Comparison of ENCODE assay signal across 19 cellular contexts in genomic region chr1:20882837-20883236, GRCh38.
DNase-seq lines count a peak whose midpoint lies in the region; ATAC-seq, FAIRE-seq and TF ChIP-seq lines count a peak whose summit lies in the region.
"Had no signal": no experiment of that assay in that cellular context is flagged by ENCODE, and none has a peak within 500 bp of the region (broad histone marks: within the 10 kb centered on the region; RNA-seq: fewer than 3 reads in every experiment).

No MANE protein-coding gene starts in this region.

- TF ChIP-seq CTCF in HFFc6 (IDR thresholded peaks at IDR 0.05) (no peak), astrocyte (IDR thresholded peaks at IDR 0.05; ENCODE audit: insufficient read depth, low read depth, low read length) (no peak), HepG2 (CRISPR knock-in tag; IDR thresholded peaks at IDR 0.05) (no peak), progenitor cell of endocrine pancreas (IDR thresholded peaks at IDR 0.05; ENCODE audit: unreplicated experiment) (no peak)

- H3K4ac ChIP-seq in neuronal stem cell (ENCODE audit: low read length) = no peak overlapping the region

- DNase-seq in HFFc6 (no peak), astrocyte (ENCODE audit: low read depth) (no peak), HepG2 (ENCODE audit: low spot score) (no peak), progenitor cell of endocrine pancreas (ENCODE audit: low spot score, unreplicated experiment) (no peak), neuronal stem cell (ENCODE audit: low spot score) (no peak)
- DNase-seq in stimulated activated naive B cell treated with anti-CD40 and anti-IgM and Interleukin-4, amounts not matched to agents 10 μg/mL and 1 μg/mL and 100 μg/mL, for 72 hours = no peak
- no peak for DNase-seq in CD8-positive, alpha-beta memory T cell
- DNase-seq: Calu3; CD4-positive, CD25-positive, alpha-beta regulatory T cell; Kasumi-1; NCI-H1105; NCI-H187 treated with DMSO at 0.1 percent for 48 hours; NCI-H345; NCI-H69; SHP77 treated with DMSO at 0.1 percent for 48 hours had no signal

- H2BK5ac ChIP-seq in neuronal stem cell (ENCODE audit: low read length) = no peak overlapping the region

- no peak overlapping the region for H3K23ac ChIP-seq in neuronal stem cell (ENCODE audit: low read depth, low read length, poor library complexity)

- H3K27me3 Mint-ChIP-seq in HFFc6 (ENCODE audit: insufficient read depth) (no peaks in the 10 kb centered on the region), astrocyte (ENCODE audit: low read depth, unreplicated experiment) (no peaks in the 10 kb centered on the region), progenitor cell of endocrine pancreas (no peaks in the 10 kb centered on the region)
- no peaks in the 10 kb centered on the region for H3K27me3 Mint-ChIP-seq in stimulated activated naive B cell treated with anti-CD40 and anti-IgM and Interleukin-4, amounts not matched to agents 10 μg/mL and 1 μg/mL and 100 μg/mL, for 72 hours
- no peaks in the 10 kb centered on the region for H3K27me3 Mint-ChIP-seq in CD8-positive, alpha-beta memory T cell
- H3K27me3 Mint-ChIP-seq: B cell; CD4-positive, CD25-positive, alpha-beta regulatory T cell; IgD-negative memory B cell had no signal

- POLR2A ChIA-PET in HepG2 (lab: Yijun Ruan, JAX) = no interaction called here
- POLR2A ChIA-PET in CD8-positive, alpha-beta memory T cell (lab: Charles Lee) = no interaction called here

- no peak overlapping the region for H3K14ac ChIP-seq in neuronal stem cell (ENCODE audit: low read length)

- no peaks in the 10 kb centered on the region for H3K4me1 ChIP-seq in astrocyte (ENCODE audit: insufficient read depth, low read length)
- H3K4me1 ChIP-seq in HepG2 (ENCODE audit: insufficient read depth, low read length) = peaks cover 36% of the 10 kb centered on the region
- H3K4me1 ChIP-seq in CD8-positive, alpha-beta memory T cell (ENCODE audit: insufficient read depth, low read length) = no peaks in the 10 kb centered on the region
- H3K4me1 ChIP-seq in neuronal stem cell (ENCODE audit: control insufficient read depth in 2 of 2, insufficient read depth in 1 of 2, low read depth in 1 of 2, low read length in 2 of 2) = peaks cover 0 to 2% of the 10 kb centered on the region in 2 donors
- H3K4me1 ChIP-seq: HAP-1 had no signal

- no peak overlapping the region for H3K4me3 Mint-ChIP-seq in HFFc6
- H3K4me3 Mint-ChIP-seq in astrocyte (ENCODE audit: unreplicated experiment) = no peak overlapping the region
- H3K4me3 Mint-ChIP-seq in stimulated activated naive B cell treated with anti-CD40 and anti-IgM and Interleukin-4, amounts not matched to agents 10 μg/mL and 1 μg/mL and 100 μg/mL, for 72 hours = no peak overlapping the region
- no peak overlapping the region for H3K4me3 Mint-ChIP-seq in progenitor cell of endocrine pancreas (ENCODE audit: low read depth)
- no peak overlapping the region for H3K4me3 Mint-ChIP-seq in CD8-positive, alpha-beta memory T cell
- H3K4me3 Mint-ChIP-seq: B cell; CD4-positive, CD25-positive, alpha-beta regulatory T cell; IgD-negative memory B cell had no signal

- no peak for TF ChIP-seq POLR2A in HepG2 (IDR thresholded peaks at IDR 0.05; ENCODE audit: insufficient read depth in 1 of 2, low read depth in 2 of 2, low read length in 2 of 2)

- H3K4me3 ChIP-seq in astrocyte (ENCODE audit: insufficient read depth, low read depth, low read length) = no peak overlapping the region
- H3K4me3 ChIP-seq in HepG2 (replicated peaks in 1 of 3; ENCODE audit: insufficient read depth in 1 of 3, low read depth in 2 of 3, low read length in 3 of 3) = no peak overlapping the region
- H3K4me3 ChIP-seq in CD8-positive, alpha-beta memory T cell (ENCODE audit: low read length) = no peak overlapping the region
- H3K4me3 ChIP-seq in neuronal stem cell (ENCODE audit: low read length in 2 of 2) = no peak overlapping the region
- H3K4me3 ChIP-seq: HAP-1 had no signal

- H4K8ac ChIP-seq in neuronal stem cell (ENCODE audit: low read depth, low read length) = no peak overlapping the region

- H3K4me2 ChIP-seq in astrocyte (ENCODE audit: low read length) (no peak overlapping the region), HepG2 (ENCODE audit: low read depth, low read length) (no peak overlapping the region), neuronal stem cell (ENCODE audit: insufficient read depth, low read length, poor library complexity, severe bottlenecking) (no peak overlapping the region)

- H3K9ac ChIP-seq in astrocyte (ENCODE audit: low read length) (no peak overlapping the region), HepG2 (ENCODE audit: insufficient read depth, low read depth, low read length) (no peak overlapping the region), neuronal stem cell (ENCODE audit: low read depth, low read length, poor library complexity) (no peak overlapping the region)

- no peak overlapping the region for H3K27ac ChIP-seq in astrocyte (ENCODE audit: low read depth, low read length)
- H3K27ac ChIP-seq in HepG2 (ENCODE audit: extremely low read length, insufficient read depth, low read length) = no peak overlapping the region
- no peak overlapping the region for H3K27ac ChIP-seq in CD8-positive, alpha-beta memory T cell (ENCODE audit: low read depth, low read length)
- no peak overlapping the region for H3K27ac ChIP-seq in neuronal stem cell (replicated peaks; ENCODE audit: low read length)

- H2AFZ ChIP-seq in astrocyte (ENCODE audit: low read depth, low read length) (no peak overlapping the region), HepG2 (ENCODE audit: low read length) (no peak overlapping the region), neuronal stem cell (ENCODE audit: low read length) (no peak overlapping the region)

- no peak overlapping the region for H4K91ac ChIP-seq in neuronal stem cell (ENCODE audit: low read depth, low read length, poor library complexity)

- H2BK15ac ChIP-seq in neuronal stem cell (ENCODE audit: low read length) = no peak overlapping the region

- CTCF ChIA-PET in HepG2 (lab: Yijun Ruan, JAX; ENCODE audit: low intra/inter-chr PET ratio, low total read pairs) = no interaction called here
- CTCF ChIA-PET in CD8-positive, alpha-beta memory T cell (lab: Charles Lee) = no interaction called here

- 86% methylated on average over 5 of the region's 5 CpGs for WGBS in HepG2 (ENCODE audit: low lambda C conversion rate)
- no CpG with 5 or more reads among the region's 5 CpGs for WGBS in neuronal stem cell (ENCODE audit: extremely low coverage in 2 of 2, insufficient read length in 2 of 2, insufficient replicate concordance in 1 of 2), 2 donors

- H3K27ac Mint-ChIP-seq in HFFc6 (peak overlapping the region; percentile 43), astrocyte (ENCODE audit: unreplicated experiment) (peak overlapping the region; percentile 91), progenitor cell of endocrine pancreas (no peak overlapping the region)
- peak overlapping the region; percentile 70 for H3K27ac Mint-ChIP-seq in stimulated activated naive B cell treated with anti-CD40 and anti-IgM and Interleukin-4, amounts not matched to agents 10 μg/mL and 1 μg/mL and 100 μg/mL, for 72 hours
- H3K27ac Mint-ChIP-seq in CD8-positive, alpha-beta memory T cell = no peak overlapping the region
- H3K27ac Mint-ChIP-seq: B cell, IgD-negative memory B cell had no signal

- TF ChIP-seq RAD21 in HepG2 (CRISPR knock-in tag; IDR thresholded peaks at IDR 0.05) = no peak

- ATAC-seq in HepG2 = no peak
- ATAC-seq in stimulated activated naive B cell treated with anti-CD40 and anti-IgM and Interleukin-4, amounts not matched to agents 10 μg/mL and 1 μg/mL and 100 μg/mL, for 72 hours (replicated peaks) = no peak

- H3K4me1 Mint-ChIP-seq in HFFc6 (ENCODE audit: low read depth) = peaks cover 23% of the 10 kb centered on the region
- peaks cover 17% of the 10 kb centered on the region for H3K4me1 Mint-ChIP-seq in astrocyte (ENCODE audit: low read depth, unreplicated experiment)
- H3K4me1 Mint-ChIP-seq in stimulated activated naive B cell treated with anti-CD40 and anti-IgM and Interleukin-4, amounts not matched to agents 10 μg/mL and 1 μg/mL and 100 μg/mL, for 72 hours = peaks cover 0 to 6% of the 10 kb centered on the region in 2 donors
- peaks cover 17% of the 10 kb centered on the region for H3K4me1 Mint-ChIP-seq in progenitor cell of endocrine pancreas (ENCODE audit: low read depth)
- H3K4me1 Mint-ChIP-seq in CD8-positive, alpha-beta memory T cell = no peaks in the 10 kb centered on the region
- H3K4me1 Mint-ChIP-seq: B cell; CD4-positive, CD25-positive, alpha-beta regulatory T cell had no signal

- H3K36me3 Mint-ChIP-seq in HFFc6 (ENCODE audit: low read depth) = peaks cover 31% of the 10 kb centered on the region
- peaks cover 11% of the 10 kb centered on the region for H3K36me3 Mint-ChIP-seq in astrocyte (ENCODE audit: low read depth, unreplicated experiment)
- peaks cover 35 to 52% of the 10 kb centered on the region in 2 donors for H3K36me3 Mint-ChIP-seq in stimulated activated naive B cell treated with anti-CD40 and anti-IgM and Interleukin-4, amounts not matched to agents 10 μg/mL and 1 μg/mL and 100 μg/mL, for 72 hours
- peaks cover 16% of the 10 kb centered on the region for H3K36me3 Mint-ChIP-seq in progenitor cell of endocrine pancreas (ENCODE audit: insufficient read depth)
- peaks cover 0 to 31% (median 15%) of the 10 kb centered on the region in 3 donors for H3K36me3 Mint-ChIP-seq in CD8-positive, alpha-beta memory T cell

- H2BK12ac ChIP-seq in neuronal stem cell (ENCODE audit: low read length) = no peak overlapping the region

- BruUV-seq in HepG2 (replicated peaks; lab: Mats Ljungman, UMichigan) = no TSS peak

- H2AK5ac ChIP-seq in neuronal stem cell (ENCODE audit: low read depth, low read length) = no peak overlapping the region

- no peak overlapping the region for H3K18ac ChIP-seq in neuronal stem cell (ENCODE audit: low read length)

- intact Hi-C loops in HepG2 (cut with micrococcal nuclease; ENCODE audit: unreplicated experiment) = no loop called here

- no peaks in the 10 kb centered on the region for H3K27me3 ChIP-seq in astrocyte (ENCODE audit: insufficient read depth, low read length)
- no peaks in the 10 kb centered on the region for H3K27me3 ChIP-seq in HepG2 (ENCODE audit: control insufficient read depth in 1 of 2, insufficient read depth in 2 of 2, low read length in 2 of 2)
- H3K27me3 ChIP-seq in CD8-positive, alpha-beta memory T cell (ENCODE audit: insufficient read depth, low read length, poor library complexity, severe bottlenecking) = no peaks in the 10 kb centered on the region
- no peaks in the 10 kb centered on the region for H3K27me3 ChIP-seq in neuronal stem cell (ENCODE audit: control insufficient read depth in 3 of 3, insufficient read depth in 3 of 3, low read depth in 1 of 3, low read length in 3 of 3)

- H3K79me1 ChIP-seq in neuronal stem cell (ENCODE audit: low read depth, low read length) = no peaks in the 10 kb centered on the region

- H3K9me3 ChIP-seq in astrocyte (ENCODE audit: insufficient read depth, low read depth, low read length) = no peaks in the 10 kb centered on the region
- H3K9me3 ChIP-seq in HepG2 (ENCODE audit: low read length) = no peaks in the 10 kb centered on the region
- H3K9me3 ChIP-seq in CD8-positive, alpha-beta memory T cell (ENCODE audit: low read length) = no peaks in the 10 kb centered on the region
- H3K9me3 ChIP-seq in neuronal stem cell (replicated peaks in 1 of 2; ENCODE audit: control insufficient read depth in 2 of 2, insufficient read depth in 1 of 2, low read depth in 1 of 2, low read length in 2 of 2) = no peaks in the 10 kb centered on the region
- H3K9me3 ChIP-seq: HAP-1 had no signal

- TF ChIP-seq EP300 in HepG2 (IDR thresholded peaks at IDR 0.05; ENCODE audit: low read depth in 2 of 2, low read length in 2 of 2) (no peak), HepG2 (CRISPR knock-in tag; IDR thresholded peaks at IDR 0.05; ENCODE audit: borderline replicate concordance) (no peak)

- no peaks in the 10 kb centered on the region for H4K20me1 ChIP-seq in astrocyte (ENCODE audit: insufficient read depth, low read length)
- H4K20me1 ChIP-seq in HepG2 (ENCODE audit: insufficient read depth, low read length) = no peaks in the 10 kb centered on the region

- in situ Hi-C loops in HepG2 (cut with HindIII; ENCODE audit: extremely low pct_ligation_motif_present, low pct_unique_long_range_greater_than_20kb) = no loop called here

- no peaks in the 10 kb centered on the region for H3K9me3 Mint-ChIP-seq in HFFc6
- no peaks in the 10 kb centered on the region for H3K9me3 Mint-ChIP-seq in astrocyte (ENCODE audit: unreplicated experiment)
- H3K9me3 Mint-ChIP-seq in stimulated activated naive B cell treated with anti-CD40 and anti-IgM and Interleukin-4, amounts not matched to agents 10 μg/mL and 1 μg/mL and 100 μg/mL, for 72 hours = no peaks in the 10 kb centered on the region
- H3K9me3 Mint-ChIP-seq in progenitor cell of endocrine pancreas (ENCODE audit: low read depth) = no peaks in the 10 kb centered on the region
- H3K9me3 Mint-ChIP-seq in CD8-positive, alpha-beta memory T cell = no peaks in the 10 kb centered on the region
- H3K9me3 Mint-ChIP-seq: CD4-positive, CD25-positive, alpha-beta regulatory T cell; IgD-negative memory B cell had no signal

- no peak overlapping the region for H2BK120ac ChIP-seq in neuronal stem cell (ENCODE audit: low read depth, low read length)

- H3K79me2 ChIP-seq in astrocyte (ENCODE audit: insufficient read depth, low read length) (no peaks in the 10 kb centered on the region), HepG2 (ENCODE audit: insufficient read depth, low read length) (no peaks in the 10 kb centered on the region)

- no peak for FAIRE-seq in astrocyte (lab: Jason Lieb, UNC)
- FAIRE-seq in HepG2 (lab: Jason Lieb, UNC) = no peak
- FAIRE-seq: RCC 7860 had no signal

- peaks cover 14% of the 10 kb centered on the region for H3K36me3 ChIP-seq in astrocyte (ENCODE audit: insufficient read depth, low read length)
- H3K36me3 ChIP-seq in HepG2 (replicated peaks in 1 of 2; ENCODE audit: control insufficient read depth in 1 of 2, insufficient read depth in 2 of 2, low read length in 2 of 2) = peaks cover 2 to 10% of the 10 kb centered on the region in 2 experiments; a peak in 1 of 5 replicates
- H3K36me3 ChIP-seq in CD8-positive, alpha-beta memory T cell (ENCODE audit: insufficient read depth, low read length) = no peaks in the 10 kb centered on the region
- peaks cover 3 to 78% of the 10 kb centered on the region in 2 donors for H3K36me3 ChIP-seq in neuronal stem cell (replicated peaks in 1 of 2; ENCODE audit: control insufficient read depth in 2 of 2, insufficient read depth in 2 of 2, low read length in 2 of 2)

Comparison
In these comparisons a context has a peak if more than half of its experiments do, and no peak if none do; other contexts are left out.
1. H3K27ac Mint-ChIP-seq: peak in HFFc6 (single experiment), astrocyte (single experiment) and stimulated activated naive B cell treated with anti-CD40 and anti-IgM and Interleukin-4, amounts not matched to agents 10 μg/mL and 1 μg/mL and 100 μg/mL, for 72 hours (single experiment); none in progenitor cell of endocrine pancreas (single experiment) and CD8-positive, alpha-beta memory T cell (0 of 8).